In genomic region chr9:102587231-102587630, GRCh38 we compare ENCODE assay signal across 16 cellular contexts.
"Had no signal": no experiment of that assay in that cellular context is flagged by ENCODE, and none has a peak within 500 bp of the region (broad histone marks: within the 10 kb centered on the region; RNA-seq: fewer than 3 reads in every experiment).

No MANE protein-coding gene starts in this region.

- H3K4me1 ChIP-seq: adrenal gland, right atrium auricular region, thyroid gland had no signal

- H3K36me3 ChIP-seq: adrenal gland, right atrium auricular region, thyroid gland had no signal

- DNase-seq: activated CD4-positive, CD25-positive, alpha-beta regulatory T cell treated with anti-CD3 and anti-CD28 coated beads, Interleukin-2, amount 50 U/mL, for 72 hours; activated effector memory CD4-positive, alpha-beta T cell treated with Interleukin-2 at 50 U/mL for 16 hours; adrenal gland; dermis blood vessel endothelial cell; effector memory CD8-positive, alpha-beta T cell; foreskin melanocyte; head of caudate nucleus; immature natural killer cell; nephron progenitor cell; occipital lobe; stimulated activated CD4-positive, alpha-beta T cell treated with anti-CD3 and anti-CD28 coated beads, Interleukin-15, amount 100 ng/mL, for 24 hours; stimulated activated CD4-positive, alpha-beta T cell treated with anti-CD3 and anti-CD28 coated beads, Interleukin-4, amount 100 ng/mL, for 1 hour; stimulated activated naive B cell treated with anti-CD40 and anti-IgM and Interleukin-4, amounts not matched to agents 10 μg/mL and 1 μg/mL and 100 μg/mL, for 72 hours; thyroid gland had no signal

- H3K27me3 ChIP-seq: adrenal gland, right atrium auricular region, thyroid gland had no signal

- H3K27ac ChIP-seq: adrenal gland, right atrium auricular region, skin epidermis, thyroid gland had no signal

- H3K9me3 ChIP-seq: adrenal gland, right atrium auricular region, thyroid gland had no signal

- ATAC-seq: effector memory CD8-positive, alpha-beta T cell; stimulated activated naive B cell treated with anti-CD40 and anti-IgM and Interleukin-4, amounts not matched to agents 10 μg/mL and 1 μg/mL and 100 μg/mL, for 72 hours had no signal

- H3K4me3 ChIP-seq: adrenal gland, right atrium auricular region, skin epidermis, thyroid gland had no signal
